Comparison of ENCODE assay signal across 2 cellular contexts in genomic region chr18:5239447-5239846, GRCh38.
TF ChIP-seq lines count a peak whose summit lies in the region.

No MANE protein-coding gene starts in this region.

TF ChIP-seq in HEK293, 187 proteins besides CTCF, POLR2A, EP300 and RAD21 (continued from another document):
- peak; percentile 76 for TF ChIP-seq PRDM4 (tag by site-specific recombination; IDR thresholded peaks at IDR 0.05)

TF ChIP-seq in K562, 482 proteins besides CTCF, POLR2A, EP300 and RAD21 (continued from another document):
- TF ChIP-seq, protein P1, sequence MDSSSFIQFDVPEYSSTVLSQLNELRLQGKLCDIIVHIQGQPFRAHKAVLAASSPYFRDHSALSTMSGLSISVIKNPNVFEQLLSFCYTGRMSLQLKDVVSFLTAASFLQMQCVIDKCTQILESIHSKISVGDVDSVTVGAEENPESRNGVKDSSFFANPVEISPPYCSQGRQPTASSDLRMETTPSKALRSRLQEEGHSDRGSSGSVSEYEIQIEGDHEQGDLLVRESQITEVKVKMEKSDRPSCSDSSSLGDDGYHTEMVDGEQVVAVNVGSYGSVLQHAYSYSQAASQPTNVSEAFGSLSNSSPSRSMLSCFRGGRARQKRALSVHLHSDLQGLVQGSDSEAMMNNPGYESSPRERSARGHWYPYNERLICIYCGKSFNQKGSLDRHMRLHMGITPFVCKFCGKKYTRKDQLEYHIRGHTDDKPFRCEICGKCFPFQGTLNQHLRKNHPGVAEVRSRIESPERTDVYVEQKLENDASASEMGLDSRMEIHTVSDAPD (CRISPR knock-in tag; IDR thresholded peaks at IDR 0.05) = no peak
TF ChIP-seq in K562: peak in this region for 2.
